16 cellular contexts compared by ENCODE assay signal in genomic region chr10:60352105-60352504, GRCh38. TPM values are rescaled to one million over a fixed set of nuclear protein-coding genes. Genes with fewer than 3 reads are reported as not detected.
DNase-seq lines count a peak whose midpoint lies in the region; ATAC-seq and TF ChIP-seq lines count a peak whose summit lies in the region.
"Had no signal": no experiment of that assay in that cellular context is flagged by ENCODE, and none has a peak within 500 bp of the region (broad histone marks: within the 10 kb centered on the region; RNA-seq: fewer than 3 reads in every experiment).

No MANE protein-coding gene starts in this region.

- peak overlapping the region; percentile 31 for H3K27ac Mint-ChIP-seq in activated naive CD8-positive, alpha-beta T cell treated with anti-CD3 and anti-CD28 coated beads for 36 hours
- no peak overlapping the region for H3K27ac Mint-ChIP-seq in activated naive CD8-positive, alpha-beta T cell treated with anti-CD3 and anti-CD28 coated beads, Interleukin-2, amount 50 U/mL, for 24 hours
- H3K27ac Mint-ChIP-seq: activated CD4-positive, alpha-beta T cell treated with anti-CD3 and anti-CD28 coated beads for 36 hours; activated naive CD4-positive, alpha-beta T cell treated with anti-CD3 and anti-CD28 coated beads, Interleukin-2, amount 50 U/mL, for 72 hours; endodermal cell had no signal

- intact Hi-C loops in upper lobe of right lung (cut with DNase I), result no loop called here

- DNase-seq in activated naive CD8-positive, alpha-beta T cell treated with anti-CD3 and anti-CD28 coated beads for 36 hours, result no peak
- no peak for DNase-seq in activated naive CD8-positive, alpha-beta T cell treated with anti-CD3 and anti-CD28 coated beads, Interleukin-2, amount 50 U/mL, for 24 hours
- DNase-seq in NAMALWA (ENCODE audit: low spot score) (peak; percentile 27), UCSD-AML1 (lab: John Stamatoyannopoulos, UW; ENCODE audit: unreplicated experiment) (no peak), DMS79 treated with DMSO at 0.1 percent for 48 hours (lab: John Stamatoyannopoulos, UW) (no peak), dermis blood vessel endothelial cell (no peak), upper lobe of right lung (no peak)
- DNase-seq: activated CD4-positive, alpha-beta T cell treated with anti-CD3 and anti-CD28 coated beads for 36 hours; endodermal cell; NCI-H1417 treated with DMSO at 0.1 percent for 48 hours; nephron progenitor cell; tibial artery had no signal

- H3K4me3 Mint-ChIP-seq in activated naive CD8-positive, alpha-beta T cell treated with anti-CD3 and anti-CD28 coated beads for 36 hours, result no peak overlapping the region
- H3K4me3 Mint-ChIP-seq in activated naive CD8-positive, alpha-beta T cell treated with anti-CD3 and anti-CD28 coated beads, Interleukin-2, amount 50 U/mL, for 24 hours, result no peak overlapping the region
- H3K4me3 Mint-ChIP-seq: activated CD4-positive, alpha-beta T cell treated with anti-CD3 and anti-CD28 coated beads for 36 hours; endodermal cell; nephron progenitor cell had no signal

- H3K27me3 Mint-ChIP-seq in activated naive CD8-positive, alpha-beta T cell treated with anti-CD3 and anti-CD28 coated beads for 36 hours, result peaks cover 5% of the 10 kb centered on the region
- peaks cover 2% of the 10 kb centered on the region for H3K27me3 Mint-ChIP-seq in activated naive CD8-positive, alpha-beta T cell treated with anti-CD3 and anti-CD28 coated beads, Interleukin-2, amount 50 U/mL, for 24 hours
- H3K27me3 Mint-ChIP-seq: activated CD4-positive, alpha-beta T cell treated with anti-CD3 and anti-CD28 coated beads for 36 hours had no signal

- H3K4me3 ChIP-seq in upper lobe of right lung, result no peak overlapping the region
- H3K4me3 ChIP-seq: tibial artery had no signal

- no peak for TF ChIP-seq CTCF in upper lobe of right lung (IDR thresholded peaks at IDR 0.05)

- no peaks in the 10 kb centered on the region for H3K9me3 ChIP-seq in upper lobe of right lung
- H3K9me3 ChIP-seq: tibial artery had no signal

- H3K36me3 Mint-ChIP-seq in activated naive CD8-positive, alpha-beta T cell treated with anti-CD3 and anti-CD28 coated beads for 36 hours, result no peaks in the 10 kb centered on the region
- H3K36me3 Mint-ChIP-seq in activated naive CD8-positive, alpha-beta T cell treated with anti-CD3 and anti-CD28 coated beads, Interleukin-2, amount 50 U/mL, for 24 hours (ENCODE audit: low read depth), result no peaks in the 10 kb centered on the region
- H3K36me3 Mint-ChIP-seq: activated naive CD4-positive, alpha-beta T cell treated with anti-CD3 and anti-CD28 coated beads, Interleukin-2, amount 50 U/mL, for 72 hours had no signal

- ATAC-seq in activated naive CD8-positive, alpha-beta T cell treated with anti-CD3 and anti-CD28 coated beads, Interleukin-2, amount 50 U/mL, for 24 hours, result no peak
- ATAC-seq in HG02938 (IDR thresholded peaks at IDR 0.05; ENCODE audit: unreplicated experiment), result peak; percentile 55
- ATAC-seq in upper lobe of right lung, result no peak
- ATAC-seq: activated CD4-positive, alpha-beta T cell treated with anti-CD3 and anti-CD28 coated beads for 36 hours; activated naive CD4-positive, alpha-beta T cell treated with anti-CD3 and anti-CD28 coated beads, Interleukin-2, amount 50 U/mL, for 72 hours had no signal

- H3K27me3 ChIP-seq in upper lobe of right lung, result no peaks in the 10 kb centered on the region
- H3K27me3 ChIP-seq: tibial artery had no signal

- no peak overlapping the region for H3K27ac ChIP-seq in upper lobe of right lung
- H3K27ac ChIP-seq: 22Rv1, RWPE1, tibial artery had no signal

- H3K36me3 ChIP-seq in upper lobe of right lung, result no peaks in the 10 kb centered on the region
- H3K36me3 ChIP-seq: tibial artery had no signal

- H3K4me1 ChIP-seq in upper lobe of right lung, result no peaks in the 10 kb centered on the region

- H3K9me3 Mint-ChIP-seq in activated naive CD8-positive, alpha-beta T cell treated with anti-CD3 and anti-CD28 coated beads for 36 hours, result no peaks in the 10 kb centered on the region
- H3K9me3 Mint-ChIP-seq in activated naive CD8-positive, alpha-beta T cell treated with anti-CD3 and anti-CD28 coated beads, Interleukin-2, amount 50 U/mL, for 24 hours, result no peaks in the 10 kb centered on the region
- H3K9me3 Mint-ChIP-seq: activated naive CD4-positive, alpha-beta T cell treated with anti-CD3 and anti-CD28 coated beads, Interleukin-2, amount 50 U/mL, for 72 hours; endodermal cell; nephron progenitor cell had no signal

- H3K4me1 Mint-ChIP-seq in activated naive CD8-positive, alpha-beta T cell treated with anti-CD3 and anti-CD28 coated beads for 36 hours, result no peaks in the 10 kb centered on the region
- peaks cover 10% of the 10 kb centered on the region for H3K4me1 Mint-ChIP-seq in activated naive CD8-positive, alpha-beta T cell treated with anti-CD3 and anti-CD28 coated beads, Interleukin-2, amount 50 U/mL, for 24 hours

RNA-seq across cellular contexts. Expression of gene ANK3, which starts 37.6 kb away (rescaled TPM):
- total RNA-seq in activated naive CD8-positive, alpha-beta T cell treated with anti-CD3 and anti-CD28 coated beads for 36 hours, result 1 to 10 TPM; 1.3 to 1.7 TPM
- 0.85 and 4.4 TPM in 2 replicates for total RNA-seq in dermis blood vessel endothelial cell
- 91.1 TPM for total RNA-seq in upper lobe of right lung

Comparison
In these comparisons a context has a peak if more than half of its experiments do, and no peak if none do; other contexts are left out.
1. RNA of gene ANK3, which starts 37.6 kb away (total RNA-seq): 91.1 TPM in upper lobe of right lung (single experiment); 1.3 to 1.7 TPM in activated naive CD8-positive, alpha-beta T cell treated with anti-CD3 and anti-CD28 coated beads for 36 hours and 0.85 to 4.4 TPM in dermis blood vessel endothelial cell; every median in the first group is over 10 times any median in the second.